In the genomic region with DNA sequence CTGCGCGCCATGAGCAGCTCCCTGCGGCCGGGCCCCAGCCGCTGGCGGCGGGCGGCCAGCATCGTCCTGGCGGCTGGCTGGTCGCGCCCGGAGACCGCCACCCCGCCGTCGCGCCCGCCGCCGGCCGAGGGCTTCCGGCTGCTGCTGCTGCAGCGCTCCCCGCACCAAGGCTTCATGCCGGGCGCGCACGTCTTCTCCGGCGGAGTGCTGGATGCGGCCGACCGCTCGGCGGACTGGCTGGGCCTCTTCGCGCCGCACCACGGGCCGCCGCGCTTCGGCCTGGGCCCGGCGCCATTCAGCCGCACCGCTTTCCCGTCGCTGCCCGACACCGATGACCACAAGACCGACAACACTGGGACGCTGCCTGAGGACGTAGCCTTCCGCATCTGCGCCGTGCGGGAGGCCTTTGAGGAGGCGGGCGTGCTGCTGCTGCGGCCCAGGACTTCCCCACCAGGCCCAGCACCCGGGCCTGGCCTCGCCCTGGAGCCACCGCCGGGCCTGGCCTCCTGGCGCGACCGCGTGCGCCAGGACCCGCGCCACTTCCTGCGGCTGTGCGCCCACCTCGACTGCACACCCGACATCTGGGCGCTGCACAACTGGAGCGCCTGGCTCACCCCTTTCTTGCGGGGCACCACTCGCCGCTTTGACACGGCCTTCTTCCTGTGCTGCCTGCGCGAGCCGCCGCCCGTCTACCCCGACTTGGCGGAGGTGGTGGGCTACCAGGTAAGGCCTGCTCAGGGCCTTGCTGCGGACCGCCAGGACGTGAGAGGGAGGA, we compare ENCODE assay signal across 8 cellular contexts.
DNase-seq lines count a peak whose midpoint lies in the region; ATAC-seq and TF ChIP-seq lines count a peak whose summit lies in the region.

No MANE protein-coding gene starts in this region.

- H3K4me3 ChIP-seq in GM12875 (ENCODE audit: low read depth, low read length) (peak overlapping the region; percentile 60), WERI-Rb-1 (ENCODE audit: low read depth, low read length) (peak overlapping the region; percentile 60), choroid plexus epithelial cell (ENCODE audit: low read depth, low read length) (peak overlapping the region; percentile 71)

- peak overlapping the region; percentile 74 for H3K27ac ChIP-seq in WERI-Rb-1

- TF ChIP-seq CTCF in GM12875 (IDR thresholded peaks at IDR 0.05; ENCODE audit: borderline replicate concordance, insufficient read depth, low read depth, low read length), result no peak
- TF ChIP-seq CTCF in WERI-Rb-1 (IDR thresholded peaks at IDR 0.05; ENCODE audit: low read depth, low read length), result no peak
- no peak for TF ChIP-seq CTCF in choroid plexus epithelial cell (conservative IDR thresholded peaks at IDR 0.05; ENCODE audit: low read depth, low read length)

- H3K36me3 ChIP-seq in WERI-Rb-1, result peaks cover 6% of the 10 kb centered on the region

- in situ Hi-C loops in KBM-7 (cut with MboI; ENCODE audit: low pct_unique_long_range_greater_than_20kb, low sequenced_read_pairs), result no loop called here

- peak; percentile 51 for ATAC-seq in GM21737 (IDR thresholded peaks at IDR 0.05; ENCODE audit: unreplicated experiment)

- H3K9me3 ChIP-seq in WERI-Rb-1 (ENCODE audit: severe bottlenecking), result no peaks in the 10 kb centered on the region

- H3K27me3 ChIP-seq in WERI-Rb-1 (ENCODE audit: insufficient read depth, low read depth, severe bottlenecking), result no peaks in the 10 kb centered on the region

- DNase-seq in KBM-7, result peak; percentile 64
- peak; percentile 46 for DNase-seq in WERI-Rb-1
- peak; percentile 82 for DNase-seq in choroid plexus epithelial cell (ENCODE audit: low read depth)
- peak; percentile 26 for DNase-seq in kidney glomerular epithelial cell (lab: John Stamatoyannopoulos, UW)
- DNase-seq in stimulated activated CD4-positive, alpha-beta T cell treated with anti-CD3 and anti-CD28 coated beads, Interleukin-12 subunit alpha, Interleukin-12 subunit beta, amount 100 ng/mL, for 4 hours, result peak; percentile 52
- DNase-seq in NCI-H2107 treated with DMSO at 0.1 percent for 48 hours (lab: John Stamatoyannopoulos, UW; ENCODE audit: unreplicated experiment), result no peak
